In the genomic region with DNA sequence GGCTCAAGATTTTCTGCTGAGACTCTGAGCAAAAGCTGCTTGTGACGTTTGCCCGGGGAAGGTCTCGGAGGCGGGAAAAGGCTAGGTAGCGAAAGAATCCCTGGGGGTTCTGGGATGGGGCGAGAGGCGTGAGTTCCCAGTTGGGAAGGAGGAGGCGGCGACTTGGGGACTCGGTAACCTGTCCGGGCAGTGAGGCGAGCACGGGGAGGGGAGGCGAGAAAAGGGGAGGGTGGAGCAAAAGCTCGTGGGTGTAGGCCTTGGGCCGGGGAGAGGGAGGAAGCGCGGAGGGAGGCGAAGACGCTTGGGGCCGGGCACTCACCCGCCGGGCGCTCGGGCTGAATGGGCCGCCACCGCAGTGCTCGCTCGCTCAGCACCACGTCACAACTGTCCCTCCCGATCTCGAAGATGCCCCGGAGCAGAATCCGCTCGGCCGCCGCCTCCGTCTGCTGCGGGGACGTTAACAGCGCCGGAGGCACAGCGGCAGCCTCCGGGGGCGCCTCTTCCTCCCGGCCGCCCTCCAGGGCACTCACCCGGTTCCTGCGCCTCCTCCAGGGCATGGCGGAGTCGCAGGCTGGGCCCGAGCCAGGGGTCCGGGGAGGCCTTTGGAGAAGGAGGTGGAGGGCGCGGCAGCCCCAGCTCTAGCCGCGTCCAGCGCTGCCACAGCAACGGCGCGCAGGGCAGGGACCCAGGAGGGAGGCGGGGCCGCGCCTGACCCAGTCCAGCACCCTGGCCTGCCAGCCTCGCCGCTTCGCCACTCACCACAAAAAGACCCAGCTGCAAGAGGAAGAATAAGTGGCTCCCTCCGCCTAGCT, we compare ENCODE assay signal across 8 cellular contexts. TPM values are rescaled to one million over a fixed set of nuclear protein-coding genes. Genes with fewer than 3 reads are reported as not detected.
DNase-seq lines count a peak whose midpoint lies in the region; ATAC-seq and TF ChIP-seq lines count a peak whose summit lies in the region.

A gene with protein sequence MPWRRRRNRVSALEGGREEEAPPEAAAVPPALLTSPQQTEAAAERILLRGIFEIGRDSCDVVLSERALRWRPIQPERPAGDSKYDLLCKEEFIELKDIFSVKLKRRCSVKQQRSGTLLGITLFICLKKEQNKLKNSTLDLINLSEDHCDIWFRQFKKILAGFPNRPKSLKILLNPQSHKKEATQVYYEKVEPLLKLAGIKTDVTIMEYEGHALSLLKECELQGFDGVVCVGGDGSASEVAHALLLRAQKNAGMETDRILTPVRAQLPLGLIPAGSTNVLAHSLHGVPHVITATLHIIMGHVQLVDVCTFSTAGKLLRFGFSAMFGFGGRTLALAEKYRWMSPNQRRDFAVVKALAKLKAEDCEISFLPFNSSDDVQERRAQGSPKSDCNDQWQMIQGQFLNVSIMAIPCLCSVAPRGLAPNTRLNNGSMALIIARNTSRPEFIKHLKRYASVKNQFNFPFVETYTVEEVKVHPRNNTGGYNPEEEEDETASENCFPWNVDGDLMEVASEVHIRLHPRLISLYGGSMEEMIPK (minus strand): TSS at position 656 of the 812 bp plus-strand sequence. CDS start 99 bp downstream, at position 557.

- in situ Hi-C loops in GM13976 (cut with MboI; ENCODE audit: low sequenced_read_pairs, unreplicated experiment), result no loop called here

- peaks cover 0 to 5% of the 10 kb centered on the region in 2 donors for H3K36me3 Mint-ChIP-seq in activated naive CD4-positive, alpha-beta T cell treated with anti-CD3 and anti-CD28 coated beads, Interleukin-2, amount 50 U/mL, for 72 hours

- no peak for TF ChIP-seq CTCF in GM13976 (IDR thresholded peaks at IDR 0.05; ENCODE audit: borderline replicate concordance, control extremely low read depth, extremely low read depth, insufficient read depth, missing control alignments)
- no peak for TF ChIP-seq CTCF in right atrium auricular region (IDR thresholded peaks at IDR 0.05)

- H3K4me1 ChIP-seq in right atrium auricular region, result peaks cover 0 to 8% of the 10 kb centered on the region in 2 donors

- peak within 1 kb of the TSS; percentile 35 to 56 for H3K4me3 ChIP-seq in right atrium auricular region

- H3K27ac Mint-ChIP-seq in activated naive CD4-positive, alpha-beta T cell treated with anti-CD3 and anti-CD28 coated beads, Interleukin-2, amount 50 U/mL, for 72 hours, result no peak within 1 kb of the TSS

- no peaks in the 10 kb centered on the region for H3K36me3 ChIP-seq in right atrium auricular region

- no peak within 1 kb of the TSS for H3K27ac ChIP-seq in right atrium auricular region

- H3K9me3 ChIP-seq in right atrium auricular region, result no peaks in the 10 kb centered on the region

- peak; percentile 96 for ATAC-seq in HG02571 (IDR thresholded peaks at IDR 0.05; ENCODE audit: unreplicated experiment)
- peak; percentile 79 to 82 for ATAC-seq in activated naive CD4-positive, alpha-beta T cell treated with anti-CD3 and anti-CD28 coated beads, Interleukin-2, amount 50 U/mL, for 72 hours

- H3K27me3 ChIP-seq in right atrium auricular region, result no peaks in the 10 kb centered on the region

- DNase-seq in A172 (ENCODE audit: low spot score) (peak; percentile 66), GM13976 (ENCODE audit: low spot score) (peak; percentile 77), NCI-H2171 (lab: John Stamatoyannopoulos, UW) (peak; percentile 83), right atrium auricular region (ENCODE audit: low spot score) (no peak), renal cortical epithelial cell (ENCODE audit: low read depth) (peak; percentile 61), LoVo (ENCODE audit: low spot score) (no peak)
- DNase-seq in activated naive CD4-positive, alpha-beta T cell treated with anti-CD3 and anti-CD28 coated beads, Interleukin-2, amount 50 U/mL, for 72 hours (ENCODE audit: low spot score in 2 of 2), result no peak

- no peaks in the 10 kb centered on the region for H3K9me3 Mint-ChIP-seq in activated naive CD4-positive, alpha-beta T cell treated with anti-CD3 and anti-CD28 coated beads, Interleukin-2, amount 50 U/mL, for 72 hours

RNA-seq across cellular contexts. Expression of the gene that starts here (rescaled TPM):
- 0.71 and 1.2 TPM in 2 replicates for total RNA-seq in A172 (2014; rRNA removed; shearing (Covaris generic))
- total RNA-seq in activated naive CD4-positive, alpha-beta T cell treated with anti-CD3 and anti-CD28 coated beads, Interleukin-2, amount 50 U/mL, for 72 hours, result not detected
- total RNA-seq in right atrium auricular region (not detected), renal cortical epithelial cell (0.17 and 1.2 TPM in 2 replicates)

Comparison
In these comparisons a context has a peak if more than half of its experiments do, and no peak if none do; other contexts are left out.
1. Peak in ATAC-seq in activated naive CD4-positive, alpha-beta T cell treated with anti-CD3 and anti-CD28 coated beads, Interleukin-2, amount 50 U/mL, for 72 hours; RNA of the gene not detected or under 1 TPM.
2. DNase-seq: peak in A172 (single experiment), GM13976 (single experiment), NCI-H2171 (single experiment) and renal cortical epithelial cell (single experiment); none in activated naive CD4-positive, alpha-beta T cell treated with anti-CD3 and anti-CD28 coated beads, Interleukin-2, amount 50 U/mL, for 72 hours (0 of 2), right atrium auricular region (single experiment) and LoVo (single experiment).